15 cellular contexts compared by ENCODE assay signal in the genomic region with DNA sequence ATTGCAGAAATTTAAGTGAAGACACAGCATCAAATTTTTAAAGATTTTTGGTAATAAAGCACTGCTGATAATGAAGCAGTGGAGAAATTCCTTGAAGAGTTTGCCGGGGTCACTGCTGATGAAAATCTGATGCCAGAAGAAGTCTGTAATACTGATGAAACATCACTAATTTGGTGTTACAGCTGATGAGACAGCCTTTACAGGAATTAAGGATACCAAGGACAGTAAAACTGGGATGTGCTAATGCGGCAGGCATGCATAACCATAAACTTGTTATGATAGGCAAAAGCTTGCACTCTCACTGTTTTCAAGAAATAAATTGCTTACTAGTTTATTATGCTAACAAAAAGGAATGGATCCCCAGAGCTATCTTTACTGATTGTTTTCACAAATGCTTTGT. TPM values are rescaled to one million over a fixed set of nuclear protein-coding genes. Genes with fewer than 3 reads are reported as not detected.
DNase-seq lines count a peak whose midpoint lies in the region; TF ChIP-seq lines count a peak whose summit lies in the region.
"Had no signal": no experiment of that assay in that cellular context is flagged by ENCODE, and none has a peak within 500 bp of the region (broad histone marks: within the 10 kb centered on the region; RNA-seq: fewer than 3 reads in every experiment).

No MANE protein-coding gene starts in this region.

- no peak overlapping the region for H3K4me3 ChIP-seq in osteoblast (ENCODE audit: insufficient read depth, low read length)
- H3K4me3 ChIP-seq: GM23338 had no signal

- no peaks in the 10 kb centered on the region for H3K9me3 Mint-ChIP-seq in glutamatergic neuron (ENCODE audit: unreplicated experiment)
- H3K9me3 Mint-ChIP-seq in activated T-cell treated with anti-CD3 and anti-CD28 coated beads, Interleukin-2, amount 50 U/mL, for 24 hours: no peaks in the 10 kb centered on the region
- H3K9me3 Mint-ChIP-seq: GM23338 had no signal

- no peak for TF ChIP-seq CTCF in osteoblast (IDR thresholded peaks at IDR 0.05; ENCODE audit: extremely low read depth, low read depth, low read length)
- TF ChIP-seq CTCF in glutamatergic neuron (IDR thresholded peaks at IDR 0.05; ENCODE audit: partially characterized antibody, unreplicated experiment): no peak

- H3K27ac ChIP-seq in KOPT-K1 (ENCODE audit: low read depth, low read length, poor library complexity, severe bottlenecking) (peak overlapping the region; percentile 36), epithelial cell of prostate (peak overlapping the region; percentile 85), osteoblast (ENCODE audit: low read depth, low read length) (peak overlapping the region; percentile 31)

- H3K4me1 Mint-ChIP-seq in glutamatergic neuron (ENCODE audit: low read depth, unreplicated experiment): no peaks in the 10 kb centered on the region
- H3K4me1 Mint-ChIP-seq in activated T-cell treated with anti-CD3 and anti-CD28 coated beads, Interleukin-2, amount 50 U/mL, for 24 hours (ENCODE audit: low read depth): no peaks in the 10 kb centered on the region
- H3K4me1 Mint-ChIP-seq: GM23338 had no signal

- H3K9me3 ChIP-seq in KOPT-K1 (ENCODE audit: insufficient read depth, low read length, poor library complexity, severe bottlenecking) (no peaks in the 10 kb centered on the region), osteoblast (ENCODE audit: low read depth, low read length) (no peaks in the 10 kb centered on the region)

- no peaks in the 10 kb centered on the region for H3K36me3 ChIP-seq in KOPT-K1 (ENCODE audit: insufficient read depth, low read length)
- no peaks in the 10 kb centered on the region for H3K36me3 ChIP-seq in osteoblast (ENCODE audit: insufficient read depth, low read length)

- H2AFZ ChIP-seq in osteoblast (ENCODE audit: low read length): no peak overlapping the region
- H2AFZ ChIP-seq: GM23338 had no signal

- DNase-seq in ELR (ENCODE audit: low read depth) (peak; percentile 32), epithelial cell of prostate (ENCODE audit: low read depth, low spot score) (no peak), osteoblast (ENCODE audit: insufficient read length, low spot score, missing footprints) (no peak), glutamatergic neuron (no peak), epidermal melanocyte (ENCODE audit: insufficient read length, low spot score) (no peak), DMS53 (lab: John Stamatoyannopoulos, UW) (no peak)
- no peak for DNase-seq in activated T-cell treated with anti-CD3 and anti-CD28 coated beads, Interleukin-2, amount 50 U/mL, for 24 hours
- DNase-seq: C1 segment of cervical spinal cord, Karpas-422, NCI-H1417, NCI-H2081 treated with DMSO at 0.1 percent for 48 hours, NCI-H524, SIG-M5 had no signal

- peaks cover 3% of the 10 kb centered on the region for H3K79me2 ChIP-seq in osteoblast (ENCODE audit: insufficient read depth, low read length)

- peaks cover 46% of the 10 kb centered on the region for H3K4me1 ChIP-seq in osteoblast (ENCODE audit: insufficient read depth, low read length)

- H3K27ac Mint-ChIP-seq in glutamatergic neuron (ENCODE audit: unreplicated experiment): no peak overlapping the region
- no peak overlapping the region for H3K27ac Mint-ChIP-seq in activated T-cell treated with anti-CD3 and anti-CD28 coated beads, Interleukin-2, amount 50 U/mL, for 24 hours
- H3K27ac Mint-ChIP-seq: GM23338 had no signal

- no peaks in the 10 kb centered on the region for H3K36me3 Mint-ChIP-seq in glutamatergic neuron (ENCODE audit: unreplicated experiment)
- H3K36me3 Mint-ChIP-seq in activated T-cell treated with anti-CD3 and anti-CD28 coated beads, Interleukin-2, amount 50 U/mL, for 24 hours (ENCODE audit: low read depth): no peaks in the 10 kb centered on the region

- no peaks in the 10 kb centered on the region for H3K27me3 Mint-ChIP-seq in glutamatergic neuron (ENCODE audit: unreplicated experiment)
- H3K27me3 Mint-ChIP-seq in activated T-cell treated with anti-CD3 and anti-CD28 coated beads, Interleukin-2, amount 50 U/mL, for 24 hours: no peaks in the 10 kb centered on the region

- no peak overlapping the region for H3K4me2 ChIP-seq in osteoblast (ENCODE audit: insufficient read depth, low read length)
- H3K4me2 ChIP-seq: GM23338 had no signal

- no peaks in the 10 kb centered on the region for H3K27me3 ChIP-seq in osteoblast (ENCODE audit: insufficient read depth, low read length)

- H3K4me3 Mint-ChIP-seq in glutamatergic neuron (ENCODE audit: unreplicated experiment): no peak overlapping the region
- H3K4me3 Mint-ChIP-seq in activated T-cell treated with anti-CD3 and anti-CD28 coated beads, Interleukin-2, amount 50 U/mL, for 24 hours: no peak overlapping the region
- H3K4me3 Mint-ChIP-seq: GM23338 had no signal

- no peaks in the 10 kb centered on the region for H4K20me1 ChIP-seq in osteoblast (ENCODE audit: insufficient read depth, low read length)

RNA-seq across cellular contexts. Expression of a gene that starts 52.9 kb away (rescaled TPM):
- 55.4 and 56.9 TPM in 2 replicates for total RNA-seq in osteoblast
- not detected for total RNA-seq in glutamatergic neuron (ENCODE audit: unreplicated experiment)

Comparison
In these comparisons a context has a peak if more than half of its experiments do, and no peak if none do; other contexts are left out.
1. H3K27ac ChIP-seq: peak in every context shown above with its lines; median percentile 85 in epithelial cell of prostate; 36 in KOPT-K1; 31 in osteoblast.
2. RNA of a gene that starts 52.9 kb away (total RNA-seq): 55.4 to 56.9 TPM in osteoblast; not detected in glutamatergic neuron (single experiment); every median in the first group is over 10 times any median in the second.